29 cellular contexts compared by ENCODE assay signal in genomic region chr12:38324896-38325295, GRCh38.
"Had no signal": no experiment of that assay in that cellular context is flagged by ENCODE, and none has a peak within 500 bp of the region (broad histone marks: within the 10 kb centered on the region; RNA-seq: fewer than 3 reads in every experiment).

No MANE protein-coding gene starts in this region.

- ATAC-seq: natural killer cell; psoas muscle; right cardiac atrium; right lobe of liver; stimulated activated memory B cell treated with anti-CD40 and anti-IgM and Interleukin-4, amounts not matched to agents 10 μg/mL and 1 μg/mL and 100 μg/mL, for 72 hours; stimulated activated naive CD8-positive, alpha-beta T cell treated with anti-CD3 and anti-CD28 coated beads, Interleukin-15, amount 100 ng/mL, for 72 hours; stimulated activated naive CD8-positive, alpha-beta T cell treated with anti-CD3 and anti-CD28 coated beads, Interleukin-15, Interleukin-2, amounts not matched to agents 100 U/mL and 50 U/mL, for 24 hours had no signal

- H3K36me3 ChIP-seq: neural progenitor cell, ovary, right lobe of liver, sigmoid colon, suprapubic skin, tibial artery, transverse colon, vagina had no signal

- H3K4me1 ChIP-seq: neural progenitor cell, parathyroid adenoma, psoas muscle, right lobe of liver, suprapubic skin, testis, upper lobe of left lung, vagina had no signal

- H2AFZ ChIP-seq: neural progenitor cell, parathyroid adenoma had no signal

- H3K4me3 ChIP-seq: neural progenitor cell, ovary, psoas muscle, right lobe of liver, sigmoid colon, smooth muscle cell, spleen, suprapubic skin, testis, tibial artery, transverse colon, upper lobe of left lung, vagina had no signal

- H3K9me3 ChIP-seq: ovary, psoas muscle, right lobe of liver, sigmoid colon, spleen, suprapubic skin, testis, tibial artery, transverse colon, upper lobe of left lung, vagina had no signal

- H3K9ac ChIP-seq: neural progenitor cell, parathyroid adenoma had no signal

- H3K27me3 ChIP-seq: neural progenitor cell, ovary, right lobe of liver, sigmoid colon, spleen, suprapubic skin, testis, tibial artery, transverse colon, upper lobe of left lung, vagina had no signal

- H3K4me2 ChIP-seq: neural progenitor cell, smooth muscle cell had no signal

- H3K27ac ChIP-seq: neural progenitor cell, ovary, parathyroid adenoma, psoas muscle, right lobe of liver, sigmoid colon, spleen, suprapubic skin, testis, tibial artery, transverse colon, upper lobe of left lung, vagina had no signal

- FAIRE-seq: urothelium cell line had no signal

- H3K79me2 ChIP-seq: parathyroid adenoma had no signal

- DNase-seq: natural killer cell; occipital lobe; ovary; posterior cingulate gyrus; psoas muscle; right cardiac atrium; right lobe of liver; sigmoid colon; spleen; stimulated activated CD4-positive, alpha-beta T cell treated with anti-CD3 and anti-CD28 coated beads, Interleukin-12 subunit alpha, Interleukin-12 subunit beta, amount 100 ng/mL, for 4 hours; stimulated activated CD4-positive, alpha-beta T cell treated with anti-CD3 and anti-CD28 coated beads, Interleukin-1b, Interleukin-23, amount 100 ng/mL, for 48 hours; stimulated activated CD4-positive, alpha-beta T cell treated with anti-CD3 and anti-CD28 coated beads, Interleukin-4, amount 100 ng/mL, for 1 hour; stimulated activated CD4-positive, alpha-beta T cell treated with anti-CD3 and anti-CD28 coated beads, Interleukin-4, amount 100 ng/mL, for 4 hours; stimulated activated CD8-positive, alpha-beta memory T cell treated with anti-CD3 and anti-CD28 coated beads, Interleukin-4, amount 100 ng/mL, for 48 hours; stimulated activated naive CD4-positive, alpha-beta T cell; stimulated activated naive CD8-positive, alpha-beta T cell treated with anti-CD3 and anti-CD28 coated beads, Interleukin-15, amount 100 ng/mL, for 72 hours; stimulated activated naive CD8-positive, alpha-beta T cell treated with anti-CD3 and anti-CD28 coated beads, Interleukin-15, Interleukin-2, amounts not matched to agents 100 U/mL and 50 U/mL, for 24 hours; substantia nigra; testis; tibial artery; transverse colon; upper lobe of left lung had no signal
